Comparison of ENCODE assay signal across 1 cellular context in the genomic region with DNA sequence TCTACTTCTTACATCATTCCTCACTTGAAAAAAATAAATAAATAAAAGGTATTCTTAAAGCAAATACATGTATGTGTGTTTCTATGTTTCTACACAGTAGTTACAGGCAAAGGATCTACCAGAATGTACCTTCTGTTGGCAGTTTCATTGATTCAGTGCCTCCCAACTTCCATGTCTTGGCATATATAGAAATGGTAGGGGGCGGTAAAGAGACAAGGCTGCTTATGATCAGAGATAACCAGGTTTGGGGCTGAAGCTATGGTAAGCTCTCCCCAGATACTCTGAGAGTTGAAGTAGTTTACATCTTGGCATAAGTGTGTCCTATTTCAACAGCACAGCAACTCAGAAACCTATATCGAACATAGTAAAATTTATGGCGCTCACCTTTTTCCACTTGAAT.
TF ChIP-seq lines count a peak whose summit lies in the region.

No MANE protein-coding gene starts in this region.

TF ChIP-seq in HCT116, 20 proteins besides CTCF, POLR2A, EP300 and RAD21 (continued from another document):
- TF ChIP-seq REST (IDR thresholded peaks at IDR 0.05; ENCODE audit: low read depth) (no peak), FOSL1 (IDR thresholded peaks at IDR 0.05; ENCODE audit: low read depth) (no peak), POLR2AphosphoS5 (IDR thresholded peaks at IDR 0.05; ENCODE audit: low read depth, low read length) (no peak), CBX3 (IDR thresholded peaks at IDR 0.05; ENCODE audit: low read depth) (no peak), SIN3A (IDR thresholded peaks at IDR 0.05; ENCODE audit: low read depth) (no peak)
